ENCODE assay signal across 15 cellular contexts in genomic region chr11:5343474-5344335, GRCh38. TPM values are rescaled to one million over a fixed set of nuclear protein-coding genes. Genes with fewer than 3 reads are reported as not detected.
A peak's percentile ranks its signal among the peaks of the same experiment; 100 is the strongest.
DNase-seq lines count a peak whose midpoint lies in the region; ATAC-seq, FAIRE-seq and TF ChIP-seq lines count a peak whose summit lies in the region.
"Had no signal": no experiment of that assay in that cellular context is flagged by ENCODE, and none has a peak within 500 bp of the region (broad histone marks: within the 10 kb centered on the region; RNA-seq: fewer than 3 reads in every experiment).

Gene OR51B5, minus strand, starts transcription at chr11:5343524. Its CDS starts 0 bp downstream, at chr11:5343524.

- no peak within 1 kb of the TSS for H3K4me3 ChIP-seq in astrocyte (ENCODE audit: insufficient read depth, low read depth, low read length)

- TF ChIP-seq CTCF in astrocyte (IDR thresholded peaks at IDR 0.05; ENCODE audit: insufficient read depth, low read depth, low read length) = no peak

- no peaks in the 10 kb centered on the region for H3K36me3 ChIP-seq in astrocyte (ENCODE audit: insufficient read depth, low read length)
- H3K36me3 ChIP-seq: BE2C had no signal

- no peaks in the 10 kb centered on the region for H4K20me1 ChIP-seq in astrocyte (ENCODE audit: insufficient read depth, low read length)

- peak within 1 kb of the TSS; percentile 39 for H3K27ac ChIP-seq in astrocyte (ENCODE audit: low read depth, low read length)

- H3K4me2 ChIP-seq in astrocyte (ENCODE audit: low read length) = no peak within 1 kb of the TSS

- H3K79me2 ChIP-seq in astrocyte (ENCODE audit: insufficient read depth, low read length) = no peaks in the 10 kb centered on the region

- H3K27me3 ChIP-seq in astrocyte (ENCODE audit: insufficient read depth, low read length) = no peaks in the 10 kb centered on the region
- H3K27me3 ChIP-seq: BE2C had no signal

- no peak within 1 kb of the TSS for H2AFZ ChIP-seq in astrocyte (ENCODE audit: low read depth, low read length)

- H3K27me3 Mint-ChIP-seq in astrocyte (ENCODE audit: low read depth, unreplicated experiment) = peaks cover 6% of the 10 kb centered on the region

- ATAC-seq in HG02759 (IDR thresholded peaks at IDR 0.05; ENCODE audit: unreplicated experiment) = peak; percentile 37
- ATAC-seq: CD8-positive, alpha-beta T cell; T-cell had no signal

- DNase-seq in ELR (ENCODE audit: low read depth) (peak; percentile 39), astrocyte (ENCODE audit: low read depth) (peak; percentile 18), iris pigment epithelial cell (ENCODE audit: low read depth) (peak; percentile 83), NCI-H2227 treated with DMSO at 0.1 percent for 48 hours (lab: John Stamatoyannopoulos, UW) (no peak), cerebellar cortex (ENCODE audit: low spot score) (no peak), HTR-8/SVneo (ENCODE audit: insufficient read length, low spot score) (no peak)
- DNase-seq in stimulated activated CD4-positive, alpha-beta T cell treated with anti-CD3 and anti-CD28 coated beads, Interleukin-2, amount 100 ng/mL, for 48 hours = no peak
- DNase-seq: BE2C; CD8-positive, alpha-beta T cell; NCI-H1436 treated with DMSO at 0.1 percent for 48 hours; NCI-H2081; NCI-H526; T-cell had no signal

- no peaks in the 10 kb centered on the region for H3K4me1 Mint-ChIP-seq in astrocyte (ENCODE audit: low read depth, unreplicated experiment)
- H3K4me1 Mint-ChIP-seq: T-cell had no signal

- FAIRE-seq in astrocyte (lab: Jason Lieb, UNC) (no peak), HTR-8/SVneo (lab: Jason Lieb, UNC) (no peak)
- FAIRE-seq: D721Med had no signal

- no peaks in the 10 kb centered on the region for H3K9me3 Mint-ChIP-seq in astrocyte (ENCODE audit: unreplicated experiment)
- H3K9me3 Mint-ChIP-seq: CD8-positive, alpha-beta T cell; T-cell had no signal

- peaks cover 2% of the 10 kb centered on the region for H3K36me3 Mint-ChIP-seq in astrocyte (ENCODE audit: low read depth, unreplicated experiment)
- H3K36me3 Mint-ChIP-seq: CD8-positive, alpha-beta T cell; T-cell had no signal

- peak within 1 kb of the TSS; percentile 27 for H3K9ac ChIP-seq in astrocyte (ENCODE audit: low read length)

- H3K4me1 ChIP-seq in astrocyte (ENCODE audit: insufficient read depth, low read length) = no peaks in the 10 kb centered on the region
- H3K4me1 ChIP-seq: BE2C had no signal

- H3K4me3 Mint-ChIP-seq in astrocyte (ENCODE audit: unreplicated experiment) = no peak within 1 kb of the TSS
- H3K4me3 Mint-ChIP-seq: CD8-positive, alpha-beta T cell; T-cell had no signal

- no peaks in the 10 kb centered on the region for H3K9me3 ChIP-seq in astrocyte (ENCODE audit: insufficient read depth, low read depth, low read length)
- H3K9me3 ChIP-seq: BE2C had no signal

- no peak within 1 kb of the TSS for H3K27ac Mint-ChIP-seq in astrocyte (ENCODE audit: unreplicated experiment)
- H3K27ac Mint-ChIP-seq: CD8-positive, alpha-beta T cell; T-cell had no signal

RNA-seq across cellular contexts. Expression of gene OR51B5, which starts in this region (rescaled TPM):
- total RNA-seq in astrocyte = not detected in 2 replicates
- total RNA-seq: CD8-positive, alpha-beta T cell had no signal

Comparison
In these comparisons a context has a peak if more than half of its experiments do, and no peak if none do; other contexts are left out.
1. Peak in DNase-seq, H3K27ac ChIP-seq and H3K9ac ChIP-seq in astrocyte; RNA of the gene not detected or under 1 TPM.
2. DNase-seq: peak in ELR (single experiment) and iris pigment epithelial cell (single experiment); none in stimulated activated CD4-positive, alpha-beta T cell treated with anti-CD3 and anti-CD28 coated beads, Interleukin-2, amount 100 ng/mL, for 48 hours (0 of 2), NCI-H2227 treated with DMSO at 0.1 percent for 48 hours (single experiment), cerebellar cortex (single experiment) and HTR-8/SVneo (single experiment).